In the genomic region with DNA sequence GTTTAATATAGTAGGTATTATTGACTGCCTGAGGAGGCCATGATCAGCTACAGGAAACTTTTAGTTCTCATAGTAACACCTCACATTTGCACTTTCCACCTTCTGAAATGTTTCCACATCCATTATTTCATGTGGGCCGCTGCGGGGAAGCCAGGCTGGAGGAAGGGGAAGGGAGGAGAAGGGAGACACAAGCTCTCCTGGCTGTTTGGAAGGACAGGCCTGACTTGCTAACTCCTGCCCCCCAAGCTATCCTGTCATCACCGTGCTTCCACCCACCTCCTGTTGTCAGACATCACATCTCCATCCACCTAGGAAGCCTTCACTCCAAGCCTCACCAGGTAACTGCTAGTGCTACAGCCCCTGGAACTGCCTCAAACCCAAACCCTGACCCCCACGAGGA, we compare ENCODE assay signal across 21 cellular contexts.
"Had no signal": no experiment of that assay in that cellular context is flagged by ENCODE, and none has a peak within 500 bp of the region (broad histone marks: within the 10 kb centered on the region; RNA-seq: fewer than 3 reads in every experiment).

No MANE protein-coding gene starts in this region.

- H3K9me3 ChIP-seq: esophagus muscularis mucosa, sigmoid colon, stomach, suprapubic skin, tibial nerve had no signal

- H3K36me3 ChIP-seq: esophagus muscularis mucosa, sigmoid colon, stomach, suprapubic skin, tibial nerve had no signal

- H3K4me1 ChIP-seq: sigmoid colon, stomach, suprapubic skin, tibial nerve had no signal

- H3K4me3 ChIP-seq: esophagus muscularis mucosa, sigmoid colon, smooth muscle cell, stomach, suprapubic skin, tibial nerve had no signal

- H3K27me3 Mint-ChIP-seq: stimulated activated memory B cell treated with anti-CD40 and anti-IgM and Interleukin-4, amounts not matched to agents 10 μg/mL and 1 μg/mL and 100 μg/mL, for 72 hours had no signal

- H3K9me3 Mint-ChIP-seq: activated naive CD8-positive, alpha-beta T cell treated with anti-CD3 and anti-CD28 coated beads for 36 hours; activated T-cell treated with anti-CD3 and anti-CD28 coated beads, Interleukin-2, amount 50 U/mL, for 24 hours; dendritic cell treated with granulocyte-macrophage colony-stimulating factor and Interleukin-4, amounts not matched to agents 40 ng/mL and 50 ng/mL, for 4 days had no signal

- H3K27ac Mint-ChIP-seq: activated naive CD8-positive, alpha-beta T cell treated with anti-CD3 and anti-CD28 coated beads for 36 hours; activated T-cell treated with anti-CD3 and anti-CD28 coated beads, Interleukin-2, amount 50 U/mL, for 24 hours; dendritic cell treated with granulocyte-macrophage colony-stimulating factor and Interleukin-4, amounts not matched to agents 40 ng/mL and 50 ng/mL, for 4 days; stimulated activated memory B cell treated with anti-CD40 and anti-IgM and Interleukin-4, amounts not matched to agents 10 μg/mL and 1 μg/mL and 100 μg/mL, for 72 hours had no signal

- H3K27ac ChIP-seq: esophagus muscularis mucosa, sigmoid colon, stomach, suprapubic skin, tibial nerve had no signal

- DNase-seq: activated CD4-positive, alpha-beta T cell treated with anti-CD3 and anti-CD28 coated beads for 4 hours; activated CD4-positive, CD25-positive, alpha-beta regulatory T cell; activated naive CD4-positive, alpha-beta T cell treated with Interleukin-2 at 50 U/mL for 16 hours; activated T-cell treated with anti-CD3 and anti-CD28 coated beads, Interleukin-2, amount 50 U/mL, for 24 hours; effector CD4-positive, alpha-beta T cell; left ventricle myocardium superior; mammary epithelial cell; occipital lobe; posterior cingulate gyrus; stimulated activated CD4-positive, alpha-beta T cell treated with anti-CD3 and anti-CD28 coated beads, Interleukin-15, amount 100 ng/mL, for 24 hours; stomach; T-helper 2 cell had no signal

- H3K36me3 Mint-ChIP-seq: activated naive CD8-positive, alpha-beta T cell treated with anti-CD3 and anti-CD28 coated beads for 36 hours had no signal

- H3K4me2 ChIP-seq: smooth muscle cell had no signal

- H3K4me3 Mint-ChIP-seq: activated naive CD8-positive, alpha-beta T cell treated with anti-CD3 and anti-CD28 coated beads for 36 hours; activated T-cell treated with anti-CD3 and anti-CD28 coated beads, Interleukin-2, amount 50 U/mL, for 24 hours; dendritic cell treated with granulocyte-macrophage colony-stimulating factor and Interleukin-4, amounts not matched to agents 40 ng/mL and 50 ng/mL, for 4 days; stimulated activated memory B cell treated with anti-CD40 and anti-IgM and Interleukin-4, amounts not matched to agents 10 μg/mL and 1 μg/mL and 100 μg/mL, for 72 hours had no signal

- FAIRE-seq: frontal cortex had no signal
